Comparison of ENCODE assay signal across 8 cellular contexts in the genomic region with DNA sequence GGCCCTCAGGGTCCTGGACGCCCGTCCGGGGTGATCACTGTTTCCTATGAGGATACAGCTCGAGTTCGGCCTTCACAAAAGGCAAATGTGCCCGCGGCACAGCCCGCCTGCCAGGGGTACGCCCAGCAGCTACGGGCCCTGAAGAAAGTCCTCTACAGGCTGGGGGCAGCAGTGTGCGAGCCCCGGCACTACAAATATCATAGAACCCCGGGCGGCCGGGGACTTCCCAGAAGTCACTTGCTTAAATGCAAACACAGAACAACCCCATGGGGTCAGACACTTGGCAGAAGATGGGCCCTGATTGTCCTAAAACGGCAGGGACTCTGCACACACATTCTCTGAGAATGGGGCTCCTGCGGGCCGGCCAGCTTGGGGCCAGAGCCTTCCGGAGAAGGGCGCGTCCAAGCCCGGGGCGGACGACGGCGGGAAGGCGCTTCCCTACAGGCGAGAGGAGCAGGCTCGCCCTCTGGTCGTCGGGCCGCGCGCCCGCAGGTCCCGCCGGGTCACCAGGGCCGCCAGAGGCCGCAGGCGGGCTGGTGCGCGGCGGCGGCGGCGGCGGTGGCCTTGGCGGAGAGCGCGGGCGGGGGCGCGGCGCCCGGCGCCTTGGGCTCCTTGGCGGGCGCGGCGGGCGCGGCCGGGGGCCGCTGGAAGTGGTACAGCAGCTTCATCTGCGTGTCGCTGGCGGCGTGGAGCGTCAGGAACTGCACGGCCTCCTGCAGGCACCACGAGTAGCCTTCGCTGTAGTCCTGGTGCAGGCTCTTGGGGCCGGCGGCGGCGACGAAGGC. TPM values are rescaled to one million over a fixed set of nuclear protein-coding genes. Genes with fewer than 3 reads are reported as not detected.
DNase-seq lines count a peak whose midpoint lies in the region; ATAC-seq and TF ChIP-seq lines count a peak whose summit lies in the region.

No MANE protein-coding gene starts in this region.

- POLR2A ChIA-PET in activated naive CD8-positive, alpha-beta T cell treated with anti-CD3 and anti-CD28 coated beads, Interleukin-2, amount 10 ng/mL, durations not matched to agents 7 days and 5 days (lab: Charles Lee): interaction anchor here (4.6 kb wide), 1 partner anchor 17 kb away, joined by 32 read pairs; no protein-coding TSS in a partner anchor

- TF ChIP-seq EP300 in tibial nerve (IDR thresholded peaks at IDR 0.05): no peak

- TF ChIP-seq POLR2A in heart left ventricle (IDR thresholded peaks at IDR 0.05) (no peak), tibial nerve (IDR thresholded peaks at IDR 0.05) (no peak)

- H3K27ac ChIP-seq in heart left ventricle (peak overlapping the region in 10 of 12 donors; percentile 35 to 92 (median 84)), tibial nerve (peak overlapping the region in 2 of 4 donors; percentile 8 to 38)

- peaks cover 27 to 65% (median 57%) of the 10 kb centered on the region in 12 donors for H3K4me1 ChIP-seq in heart left ventricle
- peaks cover 0 to 67% (median 35%) of the 10 kb centered on the region in 4 donors for H3K4me1 ChIP-seq in tibial nerve

- H3K36me3 ChIP-seq in heart left ventricle (no peaks in the 10 kb centered on the region), tibial nerve (no peaks in the 10 kb centered on the region)

- DNase-seq in heart left ventricle (peak in 3 of 5 donors; percentile 44 to 80 (median 58)), Right ventricle myocardium superior (no peak), left colon (peak in 1 of 2 donors; percentile 60), tibial nerve (ENCODE audit: low spot score in 2 of 2) (no peak), T1000 (lab: John Stamatoyannopoulos, UW) (no peak)
- peak; percentile 51 for DNase-seq in activated naive CD8-positive, alpha-beta T cell treated with anti-CD3 and anti-CD28 coated beads, Interleukin-2, amount 10 ng/mL, durations not matched to agents 7 days and 5 days

- peaks cover 16% of the 10 kb centered on the region for H3K27me3 Mint-ChIP-seq in activated naive CD8-positive, alpha-beta T cell treated with anti-CD3 and anti-CD28 coated beads, Interleukin-2, amount 10 ng/mL, durations not matched to agents 7 days and 5 days

- H3K27me3 ChIP-seq in heart left ventricle: peaks cover 0 to 50% (median 0%) of the 10 kb centered on the region in 9 donors
- H3K27me3 ChIP-seq in tibial nerve: peaks cover 2 to 59% of the 10 kb centered on the region in 2 donors

- 6 to 24% (median 10%) methylated on average over 19 to 77 of the region's 77 CpGs for WGBS in heart left ventricle, 4 donors
- WGBS in tibial nerve, 2 donors: 18 to 22% methylated on average over 13 to 15 of the region's 77 CpGs

- no peak for ATAC-seq in heart left ventricle
- no peak for ATAC-seq in Right ventricle myocardium superior (ENCODE audit: poor library complexity)
- no peak for ATAC-seq in activated naive CD8-positive, alpha-beta T cell treated with anti-CD3 and anti-CD28 coated beads, Interleukin-2, amount 10 ng/mL, durations not matched to agents 7 days and 5 days (ENCODE audit: low read depth)
- ATAC-seq in left colon: peak; percentile 11
- no peak for ATAC-seq in GM21723 (IDR thresholded peaks at IDR 0.05; ENCODE audit: unreplicated experiment)
- no peak for ATAC-seq in GM18870 (IDR thresholded peaks at IDR 0.05; ENCODE audit: unreplicated experiment)

- no peaks in the 10 kb centered on the region for H3K9me3 Mint-ChIP-seq in activated naive CD8-positive, alpha-beta T cell treated with anti-CD3 and anti-CD28 coated beads, Interleukin-2, amount 10 ng/mL, durations not matched to agents 7 days and 5 days

- TF ChIP-seq CTCF in heart left ventricle (IDR thresholded peaks at IDR 0.05): peak in 5 of 12 donors; percentile 6 to 22 (median 15)
- peak in 1 of 5 experiments; percentile 17 for TF ChIP-seq CTCF in tibial nerve (IDR thresholded peaks at IDR 0.05)

- H3K36me3 Mint-ChIP-seq in activated naive CD8-positive, alpha-beta T cell treated with anti-CD3 and anti-CD28 coated beads, Interleukin-2, amount 10 ng/mL, durations not matched to agents 7 days and 5 days: no peaks in the 10 kb centered on the region

- peak overlapping the region in 10 of 12 donors; percentile 47 to 72 (median 53) for H3K4me3 ChIP-seq in heart left ventricle
- peak overlapping the region in 3 of 4 donors; percentile 1 to 40 (median 13) for H3K4me3 ChIP-seq in tibial nerve

- H3K9me3 ChIP-seq in heart left ventricle: no peaks in the 10 kb centered on the region
- no peaks in the 10 kb centered on the region for H3K9me3 ChIP-seq in tibial nerve

- H3K27ac Mint-ChIP-seq in activated naive CD8-positive, alpha-beta T cell treated with anti-CD3 and anti-CD28 coated beads, Interleukin-2, amount 10 ng/mL, durations not matched to agents 7 days and 5 days: peak overlapping the region; percentile 9

- peaks cover 20% of the 10 kb centered on the region for H3K4me1 Mint-ChIP-seq in activated naive CD8-positive, alpha-beta T cell treated with anti-CD3 and anti-CD28 coated beads, Interleukin-2, amount 10 ng/mL, durations not matched to agents 7 days and 5 days

- H3K4me3 Mint-ChIP-seq in activated naive CD8-positive, alpha-beta T cell treated with anti-CD3 and anti-CD28 coated beads, Interleukin-2, amount 10 ng/mL, durations not matched to agents 7 days and 5 days: peak overlapping the region; percentile 59

- intact Hi-C loops in heart left ventricle (cut with DNase I) (loop anchor here in 8 of 10 donors (1.0 to 10.0 kb wide), 6 partner anchors 17 to 337 kb away; partner anchors contain the start of genes PEX10 (in 5 of the 8), FAAP20 (in 3 of the 8) and PRXL2B (in 1 of the 8)), Right ventricle myocardium superior (cut with DNase I) (no loop called here), left colon (cut with DNase I, micrococcal nuclease) (no loop called here)

RNA-seq across cellular contexts. Expression of gene HES5, which starts 0.9 kb away (rescaled TPM):
- total RNA-seq in heart left ventricle: 1 to 10 TPM in 7 of 9 donors, under 1 TPM in 2; 0.45 to 2.0 (median 1.3) TPM
- under 1 TPM; 0.42 to 0.83 TPM for polyA plus RNA-seq in heart left ventricle
- 1.6 TPM for total RNA-seq in Right ventricle myocardium superior
- not detected for total RNA-seq in activated naive CD8-positive, alpha-beta T cell treated with anti-CD3 and anti-CD28 coated beads, Interleukin-2, amount 10 ng/mL, durations not matched to agents 7 days and 5 days
- 1 to 10 TPM; 2.7 to 6.2 TPM for total RNA-seq in left colon
- under 1 TPM in 1 of 4 donors, not detected in 3; 0.87 TPM for total RNA-seq in tibial nerve

RNA-seq across cellular contexts. Expression of gene PANK4, which starts 2.8 kb away (rescaled TPM):
- total RNA-seq in heart left ventricle: 10 to 100 TPM; 27.2 to 43.0 (median 36.6) TPM
- 10 to 100 TPM; 31.4 to 33.1 TPM for polyA plus RNA-seq in heart left ventricle
- total RNA-seq in Right ventricle myocardium superior: 45.5 TPM
- 10 to 100 TPM; 86.5 to 88.9 TPM for total RNA-seq in activated naive CD8-positive, alpha-beta T cell treated with anti-CD3 and anti-CD28 coated beads, Interleukin-2, amount 10 ng/mL, durations not matched to agents 7 days and 5 days
- 10 to 100 TPM; 29.4 to 32.6 TPM for total RNA-seq in left colon
- total RNA-seq in tibial nerve: 10 to 100 TPM; 14.2 to 50.0 (median 38.1) TPM

RNA-seq across cellular contexts. Expression of gene TNFRSF14, which starts 27.0 kb away (rescaled TPM):
- total RNA-seq in heart left ventricle: 10 to 100 TPM in 8 of 9 donors, 1 to 10 TPM in 1; 7.8 to 70.8 (median 14.3) TPM
- polyA plus RNA-seq in heart left ventricle: 10 to 100 TPM; 13.6 to 22.5 TPM
- total RNA-seq in Right ventricle myocardium superior: 16.0 TPM
- total RNA-seq in activated naive CD8-positive, alpha-beta T cell treated with anti-CD3 and anti-CD28 coated beads, Interleukin-2, amount 10 ng/mL, durations not matched to agents 7 days and 5 days: 100 to 1,000 TPM; 131 to 134 TPM
- 100 to 1,000 TPM; 142 to 178 TPM for total RNA-seq in left colon
- 100 to 1,000 TPM in 1 of 4 donors, 10 to 100 TPM in 3; 64.9 to 105 (median 91.1) TPM for total RNA-seq in tibial nerve

RNA-seq across cellular contexts. Expression of gene PLCH2, which starts 53.1 kb away (rescaled TPM):
- total RNA-seq in heart left ventricle (1 to 10 TPM in 2 of 9 donors, under 1 TPM in 3, not detected in 4; 0.05 to 1.0 (median 0.36) TPM), Right ventricle myocardium superior (0.13 TPM), left colon (1 to 10 TPM; 3.6 to 4.6 TPM), tibial nerve (under 1 TPM; 0.21 to 0.59 (median 0.26) TPM)
- polyA plus RNA-seq in heart left ventricle: under 1 TPM; 0.04 to 0.08 TPM
- total RNA-seq in activated naive CD8-positive, alpha-beta T cell treated with anti-CD3 and anti-CD28 coated beads, Interleukin-2, amount 10 ng/mL, durations not matched to agents 7 days and 5 days: 10 to 100 TPM; 28.2 to 30.3 TPM

RNA-seq across cellular contexts. Expression of gene PRXL2B, which starts 57.4 kb away (rescaled TPM):
- total RNA-seq in heart left ventricle (10 to 100 TPM in 2 of 9 donors, 1 to 10 TPM in 7; 5.1 to 13.9 (median 7.2) TPM), Right ventricle myocardium superior (9.8 TPM), left colon (10 to 100 TPM; 73.9 to 86.3 TPM), tibial nerve (10 to 100 TPM; 14.4 to 18.0 (median 16.9) TPM)
- 1 to 10 TPM; 8.6 to 9.2 TPM for polyA plus RNA-seq in heart left ventricle
- 10 to 100 TPM; 37.3 to 37.6 TPM for total RNA-seq in activated naive CD8-positive, alpha-beta T cell treated with anti-CD3 and anti-CD28 coated beads, Interleukin-2, amount 10 ng/mL, durations not matched to agents 7 days and 5 days

Comparison
In these comparisons a context has a peak if more than half of its experiments do, and no peak if none do; other contexts are left out.
1. DNase-seq: peak in heart left ventricle (3 of 5) and activated naive CD8-positive, alpha-beta T cell treated with anti-CD3 and anti-CD28 coated beads, Interleukin-2, amount 10 ng/mL, durations not matched to agents 7 days and 5 days (single experiment); none in Right ventricle myocardium superior (single experiment), tibial nerve (0 of 2) and T1000 (single experiment).
2. intact Hi-C loops: an anchor here in heart left ventricle (1.0 to 10.0 kb wide); none called in Right ventricle myocardium superior and left colon.